In genomic region chr2:27626921-27627320, GRCh38 we compare ENCODE assay signal across 8 cellular contexts. TPM values are rescaled to one million over a fixed set of nuclear protein-coding genes. Genes with fewer than 3 reads are reported as not detected.
DNase-seq lines count a peak whose midpoint lies in the region; FAIRE-seq and TF ChIP-seq lines count a peak whose summit lies in the region.
"Not testable (repeated sequence)": the region's sequence is repeated elsewhere in the genome, so short reads cannot be mapped to it uniquely, and the experiment has no call there.

No MANE protein-coding gene starts in this region.

- not testable (repeated sequence) for H3K27me3 Mint-ChIP-seq in immature natural killer cell (ENCODE audit: low read depth in 3 of 3)

- peak; percentile 64 for FAIRE-seq in H54 (lab: Jason Lieb, UNC)

- H3K36me3 Mint-ChIP-seq in immature natural killer cell: peaks cover 14 to 34% (median 15%) of the 10 kb centered on the region in 3 donors

- peaks cover 28% of the 10 kb centered on the region for H3K79me2 ChIP-seq in osteoblast (ENCODE audit: insufficient read depth, low read length)

- H3K27ac ChIP-seq in AG04450 (ENCODE audit: low read depth, low read length) (peak overlapping the region; percentile 13), osteoblast (ENCODE audit: low read depth, low read length) (peak overlapping the region; percentile 89)

- not testable (repeated sequence) for H3K9me3 Mint-ChIP-seq in immature natural killer cell

- H3K36me3 ChIP-seq in osteoblast (ENCODE audit: insufficient read depth, low read length): peaks cover 13% of the 10 kb centered on the region

- not testable (repeated sequence) for H3K4me3 ChIP-seq in AG04450 (ENCODE audit: low read depth, low read length); epithelial cell of esophagus (ENCODE audit: low read length); osteoblast (ENCODE audit: insufficient read depth, low read length)

- not testable (repeated sequence) for H3K27me3 ChIP-seq in AG04450 (ENCODE audit: control insufficient read depth, insufficient read depth, low read length); osteoblast (ENCODE audit: insufficient read depth, low read length)

- peaks cover 6 to 15% of the 10 kb centered on the region in 2 donors for H3K4me1 Mint-ChIP-seq in immature natural killer cell

- H3K27ac Mint-ChIP-seq in immature natural killer cell: peak overlapping the region in 4 of 6 donors; percentile 34 to 81 (median 64)

- TF ChIP-seq POLR2A in H54 (IDR thresholded peaks at IDR 0.05; ENCODE audit: low read depth, low read length): not testable (repeated sequence)

- not testable (repeated sequence) for TF ChIP-seq CTCF in AG04450 (IDR thresholded peaks at IDR 0.05; ENCODE audit: low read depth, low read length); epithelial cell of esophagus (IDR thresholded peaks at IDR 0.05; ENCODE audit: insufficient read depth, low read depth, low read length, missing control alignments); osteoblast (IDR thresholded peaks at IDR 0.05; ENCODE audit: extremely low read depth, low read depth, low read length)

- not testable (repeated sequence) for H3K9me3 ChIP-seq in AG04450 (ENCODE audit: control insufficient read depth, insufficient read depth, low read length); osteoblast (ENCODE audit: low read depth, low read length)

- H3K4me1 ChIP-seq in osteoblast (ENCODE audit: insufficient read depth, low read length): peaks cover 38% of the 10 kb centered on the region

- not testable (repeated sequence) for DNase-seq in AG04450 (ENCODE audit: low read depth, low spot score); H54 (ENCODE audit: insufficient read length, low spot score); immature natural killer cell; osteoblast (ENCODE audit: insufficient read length, low spot score, missing footprints)
- DNase-seq in NCI-H82 (lab: John Stamatoyannopoulos, UW) (peak; percentile 88), SKM-1 treated with dmso at 0.1 percent for 144 hours (lab: John Stamatoyannopoulos, UW; ENCODE audit: unreplicated experiment) (peak; percentile 22), amniotic epithelial cell (ENCODE audit: low read depth) (peak; percentile 39), epithelial cell of esophagus (ENCODE audit: low read depth) (peak; percentile 13)

- not testable (repeated sequence) for H2AFZ ChIP-seq in osteoblast (ENCODE audit: low read length)

- peak overlapping the region in 1 of 5 donors; percentile 26 for H3K4me3 Mint-ChIP-seq in immature natural killer cell

- not testable (repeated sequence) for H4K20me1 ChIP-seq in osteoblast (ENCODE audit: insufficient read depth, low read length)

- not testable (repeated sequence) for H3K4me2 ChIP-seq in osteoblast (ENCODE audit: insufficient read depth, low read length)

- CTCF ChIA-PET in AG04450 (lab: Charles Lee): not testable (repeated sequence)

- POLR2A ChIA-PET in AG04450 (lab: Yijun Ruan, JAX): not testable (repeated sequence)

RNA-seq across cellular contexts. Expression of gene CCDC121, which starts 1.9 kb away (rescaled TPM):
- 1.7 and 1.8 TPM in 2 replicates for polyA plus RNA-seq in AG04450 (2011; rRNA removed)
- polyA minus RNA-seq in AG04450 (2011; rRNA and poly(A)+ RNA removed): 1.1 and 1.2 TPM in 2 replicates
- polyA plus RNA-seq in immature natural killer cell: 1 to 10 TPM in 2 of 3 donors, not detected in 1; 1.1 to 2.9 TPM
- total RNA-seq in osteoblast: 1.1 and 1.2 TPM in 2 replicates

RNA-seq across cellular contexts. Expression of gene GPN1, which starts 1.9 kb away (rescaled TPM):
- 63.9 and 73.6 TPM in 2 replicates for polyA plus RNA-seq in AG04450 (2011; rRNA removed)
- 31.5 and 46.1 TPM in 2 replicates for polyA minus RNA-seq in AG04450 (2011; rRNA and poly(A)+ RNA removed)
- polyA plus RNA-seq in immature natural killer cell: 100 to 1,000 TPM in 1 of 3 donors, 10 to 100 TPM in 2; 89.9 to 125 (median 92.1) TPM
- 27.5 and 33.0 TPM in 2 replicates for total RNA-seq in osteoblast

RNA-seq across cellular contexts. Expression of gene SUPT7L, which starts 36.5 kb away (rescaled TPM):
- polyA plus RNA-seq in AG04450 (2011; rRNA removed): 43.9 and 46.7 TPM in 2 replicates
- 35.2 and 41.2 TPM in 2 replicates for polyA minus RNA-seq in AG04450 (2011; rRNA and poly(A)+ RNA removed)
- polyA plus RNA-seq in immature natural killer cell: 10 to 100 TPM; 16.1 to 26.5 (median 17.6) TPM
- 44.2 and 50.3 TPM in 2 replicates for total RNA-seq in osteoblast

RNA-seq across cellular contexts. Expression of gene SLC4A1AP, which starts 36.8 kb away (rescaled TPM):
- polyA plus RNA-seq in AG04450 (2011; rRNA removed) (12.5 and 15.5 TPM in 2 replicates), immature natural killer cell (10 to 100 TPM; 23.9 to 29.6 (median 27.6) TPM)
- 5.3 and 8.9 TPM in 2 replicates for polyA minus RNA-seq in AG04450 (2011; rRNA and poly(A)+ RNA removed)
- total RNA-seq in osteoblast: 24.8 and 27.9 TPM in 2 replicates

RNA-seq across cellular contexts. Expression of gene ZNF512, which starts 44.1 kb away (rescaled TPM):
- 51.4 and 63.7 TPM in 2 replicates for polyA plus RNA-seq in AG04450 (2011; rRNA removed)
- 30.2 and 44.1 TPM in 2 replicates for polyA minus RNA-seq in AG04450 (2011; rRNA and poly(A)+ RNA removed)
- polyA plus RNA-seq in immature natural killer cell: 10 to 100 TPM; 17.4 to 23.4 (median 23.3) TPM
- total RNA-seq in osteoblast: 21.4 and 21.8 TPM in 2 replicates
